1 cellular context compared by ENCODE assay signal in the genomic region with DNA sequence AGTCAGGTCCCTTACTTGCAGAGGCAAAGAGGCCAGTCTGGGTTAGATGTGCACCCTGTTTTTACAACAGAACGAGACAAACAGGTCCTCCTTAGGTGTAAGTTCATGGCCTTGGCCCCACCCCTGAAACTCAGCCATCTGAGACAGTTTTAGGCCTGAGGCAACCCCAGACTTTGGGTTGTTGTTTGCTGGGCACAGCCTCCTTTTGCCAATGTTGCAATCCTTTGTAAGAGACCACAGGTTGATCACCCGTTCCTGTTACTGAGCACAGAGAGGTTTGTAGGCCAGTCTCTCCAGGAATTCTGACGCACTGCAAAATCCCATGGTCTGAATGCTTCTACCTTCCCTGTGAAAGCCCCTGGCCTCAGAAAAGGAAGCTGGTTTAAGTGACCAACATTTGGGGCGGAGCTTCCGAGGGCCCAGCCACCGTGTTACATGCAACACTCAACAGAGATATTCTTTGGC.
TF ChIP-seq lines count a peak whose summit lies in the region.

No MANE protein-coding gene starts in this region.

TF ChIP-seq in GM23338, 12 proteins besides CTCF, POLR2A, EP300 and RAD21 (continued from another document):
- TF ChIP-seq ZNF462 (CRISPR knock-in tag; IDR thresholded peaks at IDR 0.05) (no peak), EZH2phosphoT487 (IDR thresholded peaks at IDR 0.05; ENCODE audit: unreplicated experiment) (no peak)
